Comparison of ENCODE assay signal across 1 cellular context in genomic region chr16:30377812-30378235, GRCh38.
TF ChIP-seq lines count a peak whose summit lies in the region.

No MANE protein-coding gene starts in this region.

TF ChIP-seq in HepG2, 621 proteins besides CTCF, POLR2A, EP300 and RAD21 (continues in another document):
- TF ChIP-seq NFATC3 (CRISPR knock-in tag; IDR thresholded peaks at IDR 0.05) (0 out of 2 replicates have a peak, but pooled peaks have one; percentile 26), MTF1 (CRISPR knock-in tag; IDR thresholded peaks at IDR 0.05) (peak; percentile 7; the same call in 1 of the 2 replicates), GATAD2A (CRISPR knock-in tag; IDR thresholded peaks at IDR 0.05) (0 out of 2 replicates have a peak, but pooled peaks have one; percentile 1), ZNF772 (CRISPR knock-in tag; IDR thresholded peaks at IDR 0.05) (peak; percentile 35), ZFY (CRISPR knock-in tag; IDR thresholded peaks at IDR 0.05) (peak; percentile 89), ZHX1 (CRISPR knock-in tag; IDR thresholded peaks at IDR 0.05; ENCODE audit: low read depth) (peak; percentile 29), ZNF547 (CRISPR knock-in tag; IDR thresholded peaks at IDR 0.05) (0 out of 2 replicates have a peak, but pooled peaks have one; percentile 3), ZNF710 (CRISPR knock-in tag; IDR thresholded peaks at IDR 0.05; ENCODE audit: borderline replicate concordance) (no peak), SMAD9 (CRISPR knock-in tag; IDR thresholded peaks at IDR 0.05) (no peak), NR0B2 (CRISPR knock-in tag; IDR thresholded peaks at IDR 0.05) (peak; percentile 44; the same call in 1 of the 2 replicates), KMT2A (CRISPR knock-in tag; IDR thresholded peaks at IDR 0.05) (no peak; the same call in 1 of the 2 replicates), ZNF782 (CRISPR knock-in tag; IDR thresholded peaks at IDR 0.05; ENCODE audit: borderline replicate concordance) (no peak), EED (CRISPR knock-in tag; IDR thresholded peaks at IDR 0.05) (peak; percentile 56; the same call in 1 of the 2 replicates), ZBTB26 (CRISPR knock-in tag; IDR thresholded peaks at IDR 0.05; ENCODE audit: borderline replicate concordance) (no peak), SMAD3 (CRISPR knock-in tag; IDR thresholded peaks at IDR 0.05) (no peak), NFIB (CRISPR knock-in tag; IDR thresholded peaks at IDR 0.05; ENCODE audit: borderline replicate concordance) (no peak), PHB2 (IDR thresholded peaks at IDR 0.05; ENCODE audit: partially characterized antibody) (no peak), GMEB2 (CRISPR knock-in tag; IDR thresholded peaks at IDR 0.05; ENCODE audit: low read depth) (peak; percentile 91), PRDM4 (CRISPR knock-in tag; IDR thresholded peaks at IDR 0.05; ENCODE audit: borderline replicate concordance) (no peak), KLF11 (CRISPR knock-in tag; IDR thresholded peaks at IDR 0.05) (0 out of 2 replicates have a peak, but pooled peaks have one; percentile 13), THRA (CRISPR knock-in tag; IDR thresholded peaks at IDR 0.05; ENCODE audit: borderline replicate concordance) (no peak), NR2F2 (IDR thresholded peaks at IDR 0.05; ENCODE audit: borderline replicate concordance, low read depth) (no peak), ZNF788 (CRISPR knock-in tag; IDR thresholded peaks at IDR 0.05; ENCODE audit: borderline replicate concordance) (peak; percentile 19; the same call in 1 of the 2 replicates), TIGD3 (CRISPR knock-in tag; IDR thresholded peaks at IDR 0.05; ENCODE audit: borderline replicate concordance) (0 out of 2 replicates have a peak, but pooled peaks have one; percentile 30), ZNF333 (CRISPR knock-in tag; IDR thresholded peaks at IDR 0.05; ENCODE audit: borderline replicate concordance) (peak; percentile 34; the same call in 1 of the 2 replicates), ZNF563 (CRISPR knock-in tag; IDR thresholded peaks at IDR 0.05) (0 out of 2 replicates have a peak, but pooled peaks have one; percentile 11), CREBL2 (CRISPR knock-in tag; IDR thresholded peaks at IDR 0.05; ENCODE audit: borderline replicate concordance) (0 out of 2 replicates have a peak, but pooled peaks have one; percentile 8), SATB2 (CRISPR knock-in tag; IDR thresholded peaks at IDR 0.05) (no peak), CSRNP1 (CRISPR knock-in tag; IDR thresholded peaks at IDR 0.05) (peak; percentile 37; the same call in 1 of the 2 replicates), HMG20B (CRISPR knock-in tag; conservative IDR thresholded peaks at IDR 0.05) (no peak), ZNF761 (CRISPR knock-in tag; conservative IDR thresholded peaks at IDR 0.05) (no peak), ZNF646 (CRISPR knock-in tag; IDR thresholded peaks at IDR 0.05) (no peak), ATF7 (IDR thresholded peaks at IDR 0.05) (no peak), ATF7 (CRISPR knock-in tag; IDR thresholded peaks at IDR 0.05) (no peak), ZNF878 (CRISPR knock-in tag; IDR thresholded peaks at IDR 0.05) (peak; percentile 91)
